In the genomic region with DNA sequence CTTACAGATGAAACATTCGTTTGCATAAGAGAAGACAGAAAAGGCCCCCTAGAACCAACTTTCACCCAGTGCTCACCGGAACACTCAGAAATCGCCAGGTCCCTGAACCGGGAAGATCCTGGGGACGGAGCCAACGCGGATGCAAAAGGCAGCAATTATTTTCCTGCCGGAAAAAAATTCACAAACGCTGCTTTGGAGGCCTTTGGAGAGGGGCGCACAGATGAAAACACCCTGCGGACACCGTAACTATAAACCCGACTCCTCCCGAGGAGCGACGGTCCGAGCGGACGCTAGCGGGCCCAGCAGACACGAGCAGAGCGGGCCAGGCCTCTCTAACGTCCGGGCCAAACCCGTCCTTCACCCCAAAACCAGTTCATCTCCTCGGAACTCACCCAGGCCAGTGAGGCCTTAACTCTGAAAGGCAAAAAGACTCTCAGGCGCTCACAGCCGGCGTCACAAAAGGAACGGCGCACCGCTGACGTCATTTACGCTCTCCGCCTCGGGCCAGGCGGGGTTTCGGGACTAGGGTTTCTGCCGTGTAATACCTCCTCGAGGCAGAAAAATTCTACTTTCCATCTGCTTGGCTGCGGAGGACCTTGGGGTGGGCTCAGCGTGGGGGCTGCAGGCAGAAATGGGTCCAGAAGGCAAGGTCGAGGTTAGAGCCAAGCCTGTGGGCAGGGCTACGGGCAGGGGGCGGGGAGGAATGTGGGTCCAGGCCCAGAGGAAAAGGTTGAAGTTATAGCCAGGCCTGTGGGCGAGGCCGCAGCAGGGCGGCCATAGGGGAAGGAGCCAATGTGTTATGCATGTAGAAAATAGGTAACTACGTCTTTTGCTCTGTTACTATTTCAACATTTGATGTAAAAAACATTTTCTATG, we compare ENCODE assay signal across 8 cellular contexts. TPM values are rescaled to one million over a fixed set of nuclear protein-coding genes. Genes with fewer than 3 reads are reported as not detected.
DNase-seq lines count a peak whose midpoint lies in the region; ATAC-seq and TF ChIP-seq lines count a peak whose summit lies in the region.

TSS of gene ZNF426 (minus strand) at position 463 of the 876 bp plus-strand sequence. CDS start 2,413 bp downstream, outside the sequence.

- H3K4me3 Mint-ChIP-seq in osteocyte (ENCODE audit: unreplicated experiment), result peak within 1 kb of the TSS; percentile 96

- H3K4me1 Mint-ChIP-seq in osteocyte (ENCODE audit: unreplicated experiment), result peaks cover 19% of the 10 kb centered on the region

- TF ChIP-seq POLR2A in testis (IDR thresholded peaks at IDR 0.05), result no peak

- no peaks in the 10 kb centered on the region for H3K36me3 ChIP-seq in testis (ENCODE audit: low read depth, missing control alignments)

- intact Hi-C loops in Right ventricle myocardium inferior (cut with DNase I) (loop anchor here (5.0 to 10.0 kb wide), 4 partner anchors 44 to 214 kb away; partner anchors contain the start of genes ZNF121, ZNF266, ZNF559 and ZNF561), testis (cut with DNase I; ENCODE audit: low total_unique reads) (no loop called here)

- no peaks in the 10 kb centered on the region for H3K9me3 ChIP-seq in testis

- DNase-seq in CMK (ENCODE audit: low read depth) (peak; percentile 64), MV-4-11 (lab: John Stamatoyannopoulos, UW) (peak; percentile 88), SW480 (ENCODE audit: low spot score) (peak; percentile 54), Right ventricle myocardium inferior (ENCODE audit: missing footprints) (peak; percentile 93), osteocyte (ENCODE audit: extremely low spot score, unreplicated experiment) (peak; percentile 95), testis (peak; percentile 93)
- DNase-seq in activated naive CD8-positive, alpha-beta T cell treated with anti-CD3 and anti-CD28 coated beads, Interleukin-2, amount 50 U/mL, for 16 hours (ENCODE audit: low read depth, low spot score), result peak; percentile 74

- peaks cover 4% of the 10 kb centered on the region for H3K4me1 ChIP-seq in testis

- peaks cover 35% of the 10 kb centered on the region for H3K9me3 Mint-ChIP-seq in osteocyte (ENCODE audit: unreplicated experiment)

- H3K36me3 Mint-ChIP-seq in osteocyte (ENCODE audit: unreplicated experiment), result peaks cover 45% of the 10 kb centered on the region

- TF ChIP-seq CTCF in osteocyte (IDR thresholded peaks at IDR 0.05) (no peak), testis (IDR thresholded peaks at IDR 0.05) (no peak)

- H3K27me3 ChIP-seq in testis, result no peaks in the 10 kb centered on the region

- peak within 1 kb of the TSS; percentile 68 to 72 for H3K4me3 ChIP-seq in testis

- H3K27ac Mint-ChIP-seq in osteocyte (ENCODE audit: unreplicated experiment), result peak within 1 kb of the TSS; percentile 100

- WGBS in testis, 2 donors, result 1 to 3% methylated on average over 48 to 49 of the region's 49 CpGs

- no peaks in the 10 kb centered on the region for H3K27me3 Mint-ChIP-seq in osteocyte (ENCODE audit: unreplicated experiment)

- H3K27ac ChIP-seq in testis, result peak within 1 kb of the TSS; percentile 91 to 92

- ATAC-seq in GM21526 (IDR thresholded peaks at IDR 0.05; ENCODE audit: low FRiP score, unreplicated experiment) (peak; percentile 71), Right ventricle myocardium inferior (peak; percentile 94)

RNA-seq across cellular contexts. Expression of gene ZNF426, which starts in this region (rescaled TPM):
- total RNA-seq in Right ventricle myocardium inferior (12.4 TPM), osteocyte (20.6 and 20.7 TPM in 2 replicates), testis (10 to 100 TPM; 13.8 to 13.9 TPM)
- polyA plus RNA-seq in testis (ENCODE audit: insufficient read depth, low read depth, low replicate concordance), result 5.7 TPM

Comparison
In these comparisons a context has a peak if more than half of its experiments do, and no peak if none do; other contexts are left out.
1. Peak in every context shown above with its lines: DNase-seq, ATAC-seq, H3K4me3 ChIP-seq and H3K27ac ChIP-seq.